Comparison of ENCODE assay signal across 40 cellular contexts in the genomic region with DNA sequence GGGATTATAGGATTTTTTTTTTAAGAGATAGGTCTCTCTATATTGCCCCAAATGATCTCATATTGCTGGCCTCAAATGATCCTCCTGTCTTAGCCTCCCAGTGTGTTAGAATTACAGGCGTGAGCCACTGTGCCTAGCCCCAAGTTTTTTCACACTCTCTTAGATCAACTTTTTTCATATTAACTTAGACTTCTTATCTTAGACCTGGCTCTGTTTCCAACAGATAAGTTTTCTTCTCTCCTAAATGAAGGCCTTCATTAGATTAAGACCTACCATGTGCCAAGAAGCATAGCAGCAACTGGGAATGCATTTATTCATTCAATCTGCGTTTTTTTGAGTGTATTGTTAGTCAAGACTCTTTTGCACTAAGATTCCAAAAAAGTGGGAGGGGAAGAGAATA. TPM values are rescaled to one million over a fixed set of nuclear protein-coding genes. Genes with fewer than 3 reads are reported as not detected.
"Had no signal": no experiment of that assay in that cellular context is flagged by ENCODE, and none has a peak within 500 bp of the region (broad histone marks: within the 10 kb centered on the region; RNA-seq: fewer than 3 reads in every experiment).

No MANE protein-coding gene starts in this region.

- H3K27me3 ChIP-seq: adrenal gland, body of pancreas, brain microvascular endothelial cell, cardiac muscle cell had no signal

- H3K4me1 ChIP-seq: adrenal gland, body of pancreas had no signal

- H3K27ac ChIP-seq: adrenal gland, body of pancreas, brain microvascular endothelial cell, cardiac muscle cell, VCaP had no signal

- H3K9me3 ChIP-seq: adrenal gland, body of pancreas had no signal

- H3K36me3 ChIP-seq: adrenal gland, brain microvascular endothelial cell, cardiac muscle cell had no signal

- H3K4me1 Mint-ChIP-seq: activated B cell treated with CpG ODN at 0.5 μM for 24 hours; activated CD4-positive, alpha-beta T cell treated with anti-CD3 and anti-CD28 coated beads, Interleukin-2, amount 10 ng/mL, durations not matched to agents 24 days and 14 days; activated naive CD8-positive, alpha-beta T cell treated with anti-CD3 and anti-CD28 coated beads for 36 hours; activated T-helper 17 cell treated with anti-CD3 and anti-CD28 coated beads, Interleukin-2, amount 50 U/mL, for 72 hours; central memory CD8-positive, alpha-beta T cell had no signal

- H3K4me3 ChIP-seq: adrenal gland, body of pancreas, cardiac muscle cell had no signal

- DNase-seq: activated B cell treated with CpG ODN at 0.5 μM for 24 hours; activated CD4-positive, alpha-beta memory T cell treated with anti-CD3 and anti-CD28 coated beads for 36 hours; activated CD4-positive, alpha-beta T cell treated with anti-CD3 and anti-CD28 coated beads for 4 hours; activated CD4-positive, alpha-beta T cell treated with anti-CD3 and anti-CD28 coated beads, Interleukin-2, amount 10 ng/mL, durations not matched to agents 24 days and 14 days; activated CD4-positive, alpha-beta T cell treated with anti-CD3 and anti-CD28 coated beads, Interleukin-2, amount 50 U/mL, for 1 hour; activated CD4-positive, alpha-beta T cell treated with anti-CD3 and anti-CD28 coated beads, Interleukin-2, amount 50 U/mL, for 4 hours; activated CD4-positive, CD25-positive, alpha-beta regulatory T cell treated with anti-CD3 and anti-CD28 coated beads, Interleukin-2, amount 50 U/mL, for 72 hours; activated CD8-positive, alpha-beta memory T cell treated with anti-CD3 and anti-CD28 coated beads, Interleukin-2, amount 50 U/mL, for 4 hours; activated CD8-positive, alpha-beta T cell treated with anti-CD3 and anti-CD28 coated beads for 36 hours; activated effector memory CD4-positive, alpha-beta T cell treated with anti-CD3 and anti-CD28 coated beads, Interleukin-2, amount 50 U/mL, for 16 hours; activated gamma-delta T cell treated with Interleukin-2 at 50 U/mL for 16 hours; activated naive CD4-positive, alpha-beta T cell; activated naive CD4-positive, alpha-beta T cell treated with anti-CD3 and anti-CD28 coated beads for 36 hours; activated naive CD4-positive, alpha-beta T cell treated with anti-CD3 and anti-CD28 coated beads, Interleukin-2, amount 50 U/mL, for 16 hours; activated naive CD8-positive, alpha-beta T cell treated with anti-CD3 and anti-CD28 coated beads for 36 hours; activated T-cell treated with anti-CD3 and anti-CD28 coated beads for 4 hours; activated T-cell treated with anti-CD3 and anti-CD28 coated beads, Interleukin-2, amount 50 U/mL, for 1 hour; activated T-cell treated with anti-CD3 and anti-CD28 coated beads, Interleukin-2, amount 50 U/mL, for 4 hours; activated T-cell treated with anti-CD3 and anti-CD28 coated beads, Interleukin-2, amount 50 U/mL, for 72 hours; adrenal gland; amniotic stem cell; aorta; body of pancreas; brain microvascular endothelial cell; caudate nucleus; cerebellar nuclear complex; T-helper 1 cell; T-helper 2 cell; T-helper 9 cell had no signal

- H3K4me3 Mint-ChIP-seq: activated B cell treated with CpG ODN at 0.5 μM for 24 hours; activated CD4-positive, alpha-beta memory T cell treated with anti-CD3 and anti-CD28 coated beads for 36 hours; activated CD4-positive, alpha-beta T cell treated with anti-CD3 and anti-CD28 coated beads, Interleukin-2, amount 10 ng/mL, durations not matched to agents 24 days and 14 days; activated CD8-positive, alpha-beta T cell treated with anti-CD3 and anti-CD28 coated beads for 36 hours; activated naive CD4-positive, alpha-beta T cell treated with anti-CD3 and anti-CD28 coated beads for 36 hours; activated naive CD8-positive, alpha-beta T cell treated with anti-CD3 and anti-CD28 coated beads for 36 hours; activated T-cell treated with anti-CD3 and anti-CD28 coated beads, Interleukin-2, amount 50 U/mL, for 4 hours; activated T-cell treated with anti-CD3 and anti-CD28 coated beads, Interleukin-2, amount 50 U/mL, for 72 hours; activated T-helper 1 cell treated with anti-CD3 and anti-CD28 coated beads, Interleukin-12 subunit alpha, Interleukin-12 subunit beta, Interleukin-2, Interleukin-4 antibody, amounts not matched to agents 30 ng/mL and 10 ng/mL and 1 ng/mL, durations not matched to agents 14 hours and 24 hours and 36 hours; activated T-helper 17 cell treated with anti-CD3 and anti-CD28 coated beads, Interleukin-2, amount 50 U/mL, for 72 hours; central memory CD8-positive, alpha-beta T cell; T-helper 1 cell treated with Interleukin-12 subunit alpha and Interleukin-12 subunit beta and Interleukin-4 antibody, amounts not matched to agents 30 μg/mL and 1 μg/mL, for 36 hours; T-helper 2 cell treated with Interferon-gamma antibody and Interleukin-4, amounts not matched to agents 5 μg/mL and 100 μg/mL, for 36 hours had no signal

- ATAC-seq: activated CD8-positive, alpha-beta T cell treated with anti-CD3 and anti-CD28 coated beads for 36 hours; activated naive CD4-positive, alpha-beta T cell treated with anti-CD3 and anti-CD28 coated beads, Interleukin-2, amount 50 U/mL, for 72 hours; activated T-cell treated with anti-CD3 and anti-CD28 coated beads, Interleukin-2, amount 50 U/mL, for 4 hours; activated T-cell treated with anti-CD3 and anti-CD28 coated beads, Interleukin-2, amount 50 U/mL, for 72 hours; activated T-helper 17 cell treated with anti-CD3 and anti-CD28 coated beads, Interleukin-2, amount 50 U/mL, for 72 hours; body of pancreas had no signal

- H3K27ac Mint-ChIP-seq: activated B cell treated with CpG ODN at 0.5 μM for 24 hours; activated CD4-positive, alpha-beta memory T cell treated with anti-CD3 and anti-CD28 coated beads for 36 hours; activated CD4-positive, alpha-beta T cell treated with anti-CD3 and anti-CD28 coated beads, Interleukin-2, amount 10 ng/mL, durations not matched to agents 24 days and 14 days; activated CD8-positive, alpha-beta T cell treated with anti-CD3 and anti-CD28 coated beads for 36 hours; activated naive CD4-positive, alpha-beta T cell treated with anti-CD3 and anti-CD28 coated beads for 36 hours; activated naive CD4-positive, alpha-beta T cell treated with anti-CD3 and anti-CD28 coated beads, Interleukin-2, amount 50 U/mL, for 72 hours; activated naive CD8-positive, alpha-beta T cell treated with anti-CD3 and anti-CD28 coated beads for 36 hours; activated T-cell treated with anti-CD3 and anti-CD28 coated beads, Interleukin-2, amount 50 U/mL, for 72 hours; activated T-helper 1 cell treated with anti-CD3 and anti-CD28 coated beads, Interleukin-12 subunit alpha, Interleukin-12 subunit beta, Interleukin-2, Interleukin-4 antibody, amounts not matched to agents 30 ng/mL and 10 ng/mL and 1 ng/mL, durations not matched to agents 14 hours and 24 hours and 36 hours; activated T-helper 17 cell treated with anti-CD3 and anti-CD28 coated beads, Interleukin-2, amount 50 U/mL, for 72 hours; T-helper 1 cell treated with Interleukin-12 subunit alpha and Interleukin-12 subunit beta and Interleukin-4 antibody, amounts not matched to agents 30 μg/mL and 1 μg/mL, for 36 hours; T-helper 2 cell treated with Interferon-gamma antibody and Interleukin-4, amounts not matched to agents 5 μg/mL and 100 μg/mL, for 36 hours had no signal

- FAIRE-seq: astrocyte, bronchial epithelial cell had no signal

- H3K9me3 Mint-ChIP-seq: activated B cell treated with CpG ODN at 0.5 μM for 24 hours; activated CD4-positive, alpha-beta memory T cell treated with anti-CD3 and anti-CD28 coated beads for 36 hours; activated CD4-positive, alpha-beta T cell treated with anti-CD3 and anti-CD28 coated beads, Interleukin-2, amount 10 ng/mL, durations not matched to agents 24 days and 14 days; activated CD8-positive, alpha-beta T cell treated with anti-CD3 and anti-CD28 coated beads for 36 hours; activated naive CD4-positive, alpha-beta T cell treated with anti-CD3 and anti-CD28 coated beads for 36 hours; activated naive CD4-positive, alpha-beta T cell treated with anti-CD3 and anti-CD28 coated beads, Interleukin-2, amount 50 U/mL, for 72 hours; activated naive CD8-positive, alpha-beta T cell treated with anti-CD3 and anti-CD28 coated beads for 36 hours; activated T-cell treated with anti-CD3 and anti-CD28 coated beads, Interleukin-2, amount 50 U/mL, for 4 hours; activated T-cell treated with anti-CD3 and anti-CD28 coated beads, Interleukin-2, amount 50 U/mL, for 72 hours; activated T-helper 1 cell treated with anti-CD3 and anti-CD28 coated beads, Interleukin-12 subunit alpha, Interleukin-12 subunit beta, Interleukin-2, Interleukin-4 antibody, amounts not matched to agents 30 ng/mL and 10 ng/mL and 1 ng/mL, durations not matched to agents 14 hours and 24 hours and 36 hours; activated T-helper 17 cell treated with anti-CD3 and anti-CD28 coated beads, Interleukin-2, amount 50 U/mL, for 72 hours; central memory CD8-positive, alpha-beta T cell; T-helper 1 cell treated with Interleukin-12 subunit alpha and Interleukin-12 subunit beta and Interleukin-4 antibody, amounts not matched to agents 30 μg/mL and 1 μg/mL, for 36 hours; T-helper 2 cell treated with Interferon-gamma antibody and Interleukin-4, amounts not matched to agents 5 μg/mL and 100 μg/mL, for 36 hours had no signal

- H3K36me3 Mint-ChIP-seq: activated CD4-positive, alpha-beta memory T cell treated with anti-CD3 and anti-CD28 coated beads for 36 hours; activated naive CD4-positive, alpha-beta T cell treated with anti-CD3 and anti-CD28 coated beads, Interleukin-2, amount 50 U/mL, for 72 hours; activated naive CD8-positive, alpha-beta T cell treated with anti-CD3 and anti-CD28 coated beads for 36 hours had no signal

RNA-seq across cellular contexts. Expression of gene HTR1D, which starts 20.2 kb away (rescaled TPM):
- total RNA-seq: activated B cell treated with CpG ODN at 0.5 μM for 24 hours; activated CD4-positive, alpha-beta memory T cell treated with anti-CD3 and anti-CD28 coated beads for 36 hours; activated CD4-positive, alpha-beta T cell treated with anti-CD3 and anti-CD28 coated beads, Interleukin-2, amount 10 ng/mL, durations not matched to agents 24 days and 14 days; activated CD8-positive, alpha-beta memory T cell treated with anti-CD3 and anti-CD28 coated beads for 36 hours; activated CD8-positive, alpha-beta T cell treated with anti-CD3 and anti-CD28 coated beads for 36 hours; activated naive CD4-positive, alpha-beta T cell treated with anti-CD3 and anti-CD28 coated beads for 36 hours; activated naive CD4-positive, alpha-beta T cell treated with anti-CD3 and anti-CD28 coated beads, Interleukin-2, amount 50 U/mL, for 72 hours; activated naive CD8-positive, alpha-beta T cell treated with anti-CD3 and anti-CD28 coated beads for 36 hours; activated T-cell treated with anti-CD3 and anti-CD28 coated beads, Interleukin-2, amount 50 U/mL, for 4 hours; activated T-cell treated with anti-CD3 and anti-CD28 coated beads, Interleukin-2, amount 50 U/mL, for 72 hours; activated T-helper 1 cell treated with anti-CD3 and anti-CD28 coated beads, Interleukin-12 subunit alpha, Interleukin-12 subunit beta, Interleukin-2, Interleukin-4 antibody, amounts not matched to agents 30 ng/mL and 10 ng/mL and 1 ng/mL, durations not matched to agents 14 hours and 24 hours and 36 hours; activated T-helper 17 cell treated with anti-CD3 and anti-CD28 coated beads, Interleukin-2, amount 50 U/mL, for 72 hours; adrenal gland; aorta; body of pancreas had no signal
- polyA plus RNA-seq: cardiac muscle cell had no signal
